ENCODE assay signal across 23 cellular contexts in the genomic region with DNA sequence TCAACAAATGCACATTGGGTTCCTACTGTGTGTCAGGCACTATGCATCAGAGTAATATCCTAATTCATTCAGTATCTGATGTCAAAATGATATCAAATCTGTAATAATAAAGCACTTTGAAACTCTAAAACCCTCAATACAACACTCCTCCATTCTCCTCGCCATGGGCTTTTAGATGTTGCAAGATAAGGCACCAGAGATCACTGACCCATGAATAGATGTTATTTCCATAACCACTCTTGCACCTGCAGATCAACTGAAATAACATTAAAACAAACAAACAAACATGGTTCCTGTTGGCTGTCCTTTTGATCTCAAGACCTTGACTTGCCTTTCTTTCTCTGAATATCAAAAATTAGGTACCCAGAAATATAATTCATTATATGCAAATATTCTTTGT.
"Had no signal": no experiment of that assay in that cellular context is flagged by ENCODE, and none has a peak within 500 bp of the region (broad histone marks: within the 10 kb centered on the region; RNA-seq: fewer than 3 reads in every experiment).

No MANE protein-coding gene starts in this region.

- ATAC-seq: activated T-cell treated with anti-CD3 and anti-CD28 coated beads, Interleukin-2, amount 50 U/mL, for 4 hours; left ventricle myocardium superior; pancreas; right cardiac atrium; stimulated activated effector memory CD8-positive, alpha-beta T cell treated with anti-CD3 and anti-CD28 coated beads, Interleukin-12 subunit alpha, Interleukin-12 subunit beta, amount 100 ng/mL, for 72 hours; stimulated activated naive CD8-positive, alpha-beta T cell treated with anti-CD3 and anti-CD28 coated beads, Interleukin-15, amount 100 ng/mL, for 72 hours had no signal

- H3K4me3 ChIP-seq: adrenal gland, ascending aorta, hepatocyte, pancreas, tibial artery had no signal

- H3K79me2 ChIP-seq: hepatocyte had no signal

- H3K9me3 ChIP-seq: adrenal gland, ascending aorta, pancreas, tibial artery had no signal

- H3K4me2 ChIP-seq: hepatocyte had no signal

- H3K4me1 ChIP-seq: ascending aorta, pancreas, tibial artery had no signal

- H3K36me3 ChIP-seq: adrenal gland, ascending aorta, brain microvascular endothelial cell, pancreas, tibial artery had no signal

- H3K27ac ChIP-seq: adrenal gland, ascending aorta, brain microvascular endothelial cell, hepatocyte, pancreas, tibial artery had no signal

- H3K27me3 ChIP-seq: adrenal gland, ascending aorta, brain microvascular endothelial cell, hepatocyte, pancreas, tibial artery had no signal

- H2AFZ ChIP-seq: hepatocyte had no signal

- DNase-seq: activated B cell treated with CpG ODN at 0.5 μM for 24 hours; activated CD4-positive, alpha-beta T cell treated with anti-CD3 and anti-CD28 coated beads for 4 hours; activated CD4-positive, alpha-beta T cell treated with anti-CD3 and anti-CD28 coated beads, Interleukin-2, amount 50 U/mL, for 48 hours; activated CD8-positive, alpha-beta memory T cell treated with anti-CD3 and anti-CD28 coated beads, Interleukin-2, amount 50 U/mL, for 48 hours; activated naive CD4-positive, alpha-beta T cell; activated T-cell treated with anti-CD3 and anti-CD28 coated beads, Interleukin-2, amount 50 U/mL, for 4 hours; adrenal gland; brain microvascular endothelial cell; central memory CD4-positive, alpha-beta T cell; dermis blood vessel endothelial cell; effector CD8-positive, alpha-beta T cell; foreskin melanocyte; glutamatergic neuron; left ventricle myocardium superior; nephron progenitor cell; pancreas; right cardiac atrium; stimulated activated CD4-positive, alpha-beta T cell treated with anti-CD3 and anti-CD28 coated beads, Interleukin-2, amount 100 ng/mL, for 24 hours; stimulated activated naive CD8-positive, alpha-beta T cell treated with anti-CD3 and anti-CD28 coated beads, Interleukin-15, amount 100 ng/mL, for 72 hours; tibial artery had no signal
